In the genomic region with DNA sequence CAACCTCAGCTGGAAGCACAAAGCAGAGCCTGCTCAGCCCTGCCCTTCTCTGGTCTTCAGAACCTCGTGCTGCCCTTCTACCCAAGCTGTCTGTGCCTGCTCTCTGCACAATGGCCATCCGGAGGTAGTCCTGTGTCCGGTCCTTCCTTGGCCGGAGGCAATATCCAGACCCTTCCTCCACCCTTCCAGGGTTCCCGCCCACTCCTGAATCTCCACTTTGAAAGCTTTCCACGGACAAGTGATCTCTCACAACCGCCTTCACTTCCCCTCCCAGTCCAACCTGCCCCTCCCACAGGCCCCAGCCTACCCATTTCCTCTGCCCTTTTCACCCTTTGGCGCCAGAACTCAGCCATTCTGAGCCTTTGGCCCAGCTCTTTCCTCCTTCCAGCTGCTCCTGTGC, we compare ENCODE assay signal across 16 cellular contexts.
A peak's percentile ranks its signal among the peaks of the same experiment; 100 is the strongest.
DNase-seq lines count a peak whose midpoint lies in the region; ATAC-seq, FAIRE-seq and TF ChIP-seq lines count a peak whose summit lies in the region.
"Had no signal": no experiment of that assay in that cellular context is flagged by ENCODE, and none has a peak within 500 bp of the region (broad histone marks: within the 10 kb centered on the region; RNA-seq: fewer than 3 reads in every experiment).

No MANE protein-coding gene starts in this region.

- 91% methylated on average over 8 of the region's 8 CpGs; no CpG with 5 or more reads in 1 of the 2 experiments for WGBS in H1 (ENCODE audit: extremely low coverage in 1 of 2, insufficient coverage in 1 of 2, insufficient read length in 1 of 2, insufficient replicate concordance in 2 of 2, low coverage in 1 of 2, low lambda C conversion rate in 2 of 2, missing lambda C conversion rate in 1 of 2), 2 experiments

- H3K27me3 ChIP-seq in BLaER1 (peaks cover 7% of the 10 kb centered on the region), Loucy (ENCODE audit: insufficient read depth, low read length, poor library complexity, severe bottlenecking) (no peaks in the 10 kb centered on the region), H1 (replicated peaks in 1 of 4; ENCODE audit: control insufficient read depth in 3 of 4, extremely low read depth in 1 of 4, insufficient read depth in 3 of 4, low read length in 3 of 4) (peaks cover 0 to 7% (median 2%) of the 10 kb centered on the region in 4 experiments; a peak in 3 of 7 replicates)

- H3K4me3 ChIP-seq in BLaER1 (no peak overlapping the region), Loucy (ENCODE audit: low read length, poor library complexity, severe bottlenecking) (peak overlapping the region; percentile 41), H1 (ENCODE audit: extremely low read depth in 1 of 4, insufficient read depth in 2 of 4, low read depth in 3 of 4, low read length in 4 of 4) (no peak overlapping the region), mucosa of descending colon (no peak overlapping the region)

- no peak overlapping the region for H3K23ac ChIP-seq in H1 (ENCODE audit: insufficient read length)

- H3K79me1 ChIP-seq in H1 (ENCODE audit: low read depth, low read length): no peaks in the 10 kb centered on the region

- no peaks in the 10 kb centered on the region for H4K20me1 ChIP-seq in BLaER1
- H4K20me1 ChIP-seq in Loucy (ENCODE audit: insufficient read depth, low read length, poor library complexity, severe bottlenecking): no peaks in the 10 kb centered on the region
- H4K20me1 ChIP-seq in H1 (replicated peaks in 1 of 2; ENCODE audit: control insufficient read depth in 1 of 2, insufficient read depth in 2 of 2, low read length in 2 of 2): no peaks in the 10 kb centered on the region

- no peak overlapping the region for H4K91ac ChIP-seq in H1 (replicated peaks; ENCODE audit: insufficient read length, low read length)

- no peak overlapping the region for H3K56ac ChIP-seq in H1 (replicated peaks; ENCODE audit: insufficient read length, low read depth, low read length)

- FAIRE-seq in H1 (lab: Jason Lieb, UNC): no peak

- no peak overlapping the region for H3K18ac ChIP-seq in H1 (ENCODE audit: extremely low read depth, low read length)

- no peak overlapping the region for H3K14ac ChIP-seq in H1 (ENCODE audit: insufficient read length)

- DNase-seq in H1 (ENCODE audit: low read depth in 1 of 2, low spot score in 2 of 2) (no peak), mucosa of descending colon (peak; percentile 69 to 78 (median 71)), NCI-H2227 (lab: John Stamatoyannopoulos, UW; ENCODE audit: unreplicated experiment) (no peak), ecto neural progenitor cell (ENCODE audit: low spot score) (no peak), hypothalamus (lab: John Stamatoyannopoulos, UW) (no peak), activated gamma-delta T cell (lab: John Stamatoyannopoulos, UW) (no peak)
- DNase-seq: activated B cell treated with CpG ODN at 0.5 μM for 24 hours; activated effector memory CD4-positive, alpha-beta T cell treated with anti-CD3 and anti-CD28 coated beads, Interleukin-2, amount 50 U/mL, for 16 hours; cerebellar nuclear complex; immature natural killer cell; NCI-H446; stimulated activated CD8-positive, alpha-beta memory T cell treated with anti-CD3 and anti-CD28 coated beads, Interleukin-4, amount 100 ng/mL, for 48 hours had no signal

- H3K23me2 ChIP-seq in H1 (ENCODE audit: low read depth, low read length): peaks cover 1% of the 10 kb centered on the region; the same call in 1 of the 2 replicates

- no peaks in the 10 kb centered on the region for H3K9me3 ChIP-seq in BLaER1
- H3K9me3 ChIP-seq in Loucy (ENCODE audit: insufficient read depth, low read depth, low read length): no peaks in the 10 kb centered on the region
- no peaks in the 10 kb centered on the region for H3K9me3 ChIP-seq in H1 (ENCODE audit: insufficient read depth in 2 of 2, low read depth in 1 of 2, low read length in 1 of 2)
- no peaks in the 10 kb centered on the region for H3K9me3 ChIP-seq in mucosa of descending colon

- TF ChIP-seq RAD21 in H1 (IDR thresholded peaks at IDR 0.05 in 1 of 2, conservative IDR thresholded peaks at IDR 0.05 in 1 of 2; ENCODE audit: low read depth in 2 of 2, low read length in 2 of 2): no peak

- ATAC-seq in mucosa of descending colon: peak; percentile 69
- ATAC-seq: HCT116 had no signal

- POLR2A ChIA-PET in H1 (lab: Charles Lee; ENCODE audit: partially characterized antibody): interaction anchor here (1.0 to 1.4 kb wide), 2 partner anchors 15 kb away, joined by 3 to 4 read pairs; no protein-coding TSS in a partner anchor

- H2AFZ ChIP-seq in Loucy (ENCODE audit: low read length) (peak overlapping the region; percentile 32; the same call in 1 of the 2 replicates), H1 (ENCODE audit: low read length) (no peak overlapping the region)

- no peaks in the 10 kb centered on the region for H3F3A ChIP-seq in Loucy (ENCODE audit: low read depth)

- peak overlapping the region; percentile 77 for H3K4me2 ChIP-seq in BLaER1
- H3K4me2 ChIP-seq in Loucy (ENCODE audit: low read depth, low read length, poor library complexity, severe bottlenecking): peak overlapping the region; percentile 65
- no peak overlapping the region for H3K4me2 ChIP-seq in H1 (ENCODE audit: insufficient read depth in 1 of 2, low read depth in 2 of 2, low read length in 2 of 2)

- H3K79me2 ChIP-seq in Loucy (ENCODE audit: insufficient read depth, low read length) (no peaks in the 10 kb centered on the region), H1 (ENCODE audit: control insufficient read depth in 1 of 2, insufficient read depth in 2 of 2, low read length in 2 of 2) (no peaks in the 10 kb centered on the region)

- no peaks in the 10 kb centered on the region for H3K9me2 ChIP-seq in Loucy (replicated peaks; ENCODE audit: low read depth, low read length)

- TF ChIP-seq EP300 in H1 (IDR thresholded peaks at IDR 0.05; ENCODE audit: borderline replicate concordance in 1 of 2, low read depth in 2 of 2, low read length in 2 of 2): no peak

- H3K27ac ChIP-seq in BLaER1: peak overlapping the region; percentile 14; the same call in 1 of the 2 replicates
- H3K27ac ChIP-seq in H1 (ENCODE audit: low read depth, low read length): no peak overlapping the region
- H3K27ac ChIP-seq: RWPE1 had no signal

- TF ChIP-seq CTCF in Loucy (conservative IDR thresholded peaks at IDR 0.05; ENCODE audit: low read length) (no peak), H1 (IDR thresholded peaks at IDR 0.05; ENCODE audit: control extremely low read depth in 1 of 3, insufficient read depth in 1 of 3, low read depth in 1 of 3, low read length in 3 of 3) (no peak), mucosa of descending colon (IDR thresholded peaks at IDR 0.05) (no peak)

- peak overlapping the region; percentile 61; the same call in 1 of the 2 replicates for H2BK15ac ChIP-seq in H1 (ENCODE audit: low read length)

- H2BK20ac ChIP-seq in H1 (ENCODE audit: low read length): no peak overlapping the region

- peaks cover 32% of the 10 kb centered on the region for H3K4me1 ChIP-seq in BLaER1
- H3K4me1 ChIP-seq in Loucy (ENCODE audit: insufficient read depth, low read length, poor library complexity, severe bottlenecking): peaks cover 15% of the 10 kb centered on the region
- peaks cover 2 to 8% (median 5%) of the 10 kb centered on the region in 4 experiments for H3K4me1 ChIP-seq in H1 (replicated peaks in 1 of 4; ENCODE audit: control insufficient read depth in 3 of 4, insufficient read depth in 4 of 4, low read length in 3 of 4)
- H3K4me1 ChIP-seq in mucosa of descending colon (ENCODE audit: low read depth): peaks cover 49% of the 10 kb centered on the region

- intact Hi-C loops in mucosa of descending colon (cut with DNase I, micrococcal nuclease): no loop called here

- no peak overlapping the region for H4K5ac ChIP-seq in H1 (ENCODE audit: insufficient read length, low read depth, low read length)

- H3K9ac ChIP-seq in BLaER1: no peak overlapping the region
- H3K9ac ChIP-seq in Loucy (ENCODE audit: low read depth, low read length, poor library complexity, severe bottlenecking): no peak overlapping the region
- H3K9ac ChIP-seq in H1 (replicated peaks in 1 of 4; ENCODE audit: extremely low read depth in 1 of 4, low read depth in 3 of 4, low read length in 3 of 4): no peak overlapping the region

- TF ChIP-seq POLR2A in H1 (IDR thresholded peaks at IDR 0.05; ENCODE audit: control extremely low read depth in 1 of 2, low read depth in 2 of 2, low read length in 2 of 2): no peak

- H2BK120ac ChIP-seq in H1 (replicated peaks; ENCODE audit: low read depth, low read length): no peak overlapping the region

- H2BK5ac ChIP-seq in H1 (ENCODE audit: low read depth, low read length): no peak overlapping the region

- no peak overlapping the region for H3K4ac ChIP-seq in H1 (replicated peaks; ENCODE audit: insufficient read length, low read depth, low read length)

- no peak overlapping the region for H2AK5ac ChIP-seq in H1 (ENCODE audit: low read depth, low read length)

- no peak overlapping the region; the same call in 1 of the 2 replicates for H4K8ac ChIP-seq in H1 (ENCODE audit: extremely low read depth, insufficient read depth, low read length)

- H2BK12ac ChIP-seq in H1 (ENCODE audit: low read depth, low read length): no peak overlapping the region

- no peaks in the 10 kb centered on the region for H3K36me3 ChIP-seq in BLaER1
- no peaks in the 10 kb centered on the region for H3K36me3 ChIP-seq in Loucy (ENCODE audit: insufficient read depth, low read length)
- no peaks in the 10 kb centered on the region for H3K36me3 ChIP-seq in H1 (ENCODE audit: control insufficient read depth in 2 of 4, insufficient read depth in 4 of 4, low read length in 3 of 4)
- H3K36me3 ChIP-seq in mucosa of descending colon (ENCODE audit: low read depth): no peaks in the 10 kb centered on the region

- CTCF ChIA-PET in H1 (lab: Charles Lee; ENCODE audit: partially characterized antibody): interaction anchor here (0.8 to 4.7 kb wide), 5 partner anchors 13 to 136 kb away, joined by 3 to 17 read pairs (median 5); no protein-coding TSS in a partner anchor

TF ChIP-seq in H1, 55 proteins besides CTCF, POLR2A, EP300 and RAD21 (continues in another document):
- no peak for TF ChIP-seq SP1 (IDR thresholded peaks at IDR 0.05; ENCODE audit: low read depth, low read length)
- no peak for TF ChIP-seq SRF (IDR thresholded peaks at IDR 0.05; ENCODE audit: low read depth, low read length)

Comparison
In these comparisons a context has a peak if more than half of its experiments do, and no peak if none do; other contexts are left out.
1. H3K4me2 ChIP-seq: peak in BLaER1 (single experiment) and Loucy (single experiment); none in H1 (0 of 2).
2. DNase-seq: peak in mucosa of descending colon (3 of 3); none in H1 (0 of 2), NCI-H2227 (single experiment), ecto neural progenitor cell (single experiment), hypothalamus (0 of 51) and activated gamma-delta T cell (single experiment).